16 cellular contexts compared by ENCODE assay signal in the genomic region with DNA sequence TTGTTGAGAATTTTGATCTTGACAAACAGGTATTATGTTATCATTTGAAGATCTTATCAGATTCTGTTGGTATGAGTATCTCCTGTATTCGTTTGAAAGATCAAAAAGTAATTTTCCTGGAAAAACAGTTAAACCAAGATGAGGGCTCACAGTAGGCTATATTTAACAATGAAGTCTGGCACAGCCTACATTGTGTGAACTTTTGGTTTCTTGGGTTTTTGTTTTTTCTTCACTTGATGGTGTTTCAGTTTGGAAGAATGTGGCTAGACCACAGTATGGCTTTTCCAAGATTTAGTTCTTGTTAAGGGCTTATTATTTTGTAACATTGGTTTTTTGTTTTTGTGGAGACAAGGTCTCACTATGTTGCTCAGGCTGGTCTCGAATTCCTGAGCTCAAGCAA.
DNase-seq lines count a peak whose midpoint lies in the region; TF ChIP-seq lines count a peak whose summit lies in the region.
"Had no signal": no experiment of that assay in that cellular context is flagged by ENCODE, and none has a peak within 500 bp of the region (broad histone marks: within the 10 kb centered on the region; RNA-seq: fewer than 3 reads in every experiment).

No MANE protein-coding gene starts in this region.

- DNase-seq in AG09309 (ENCODE audit: low read depth) (peak; percentile 55), GM04503 (ENCODE audit: low read depth) (peak; percentile 51), amniotic epithelial cell (ENCODE audit: low read depth) (peak; percentile 84), foreskin fibroblast (peak; percentile 16 to 49), HuH-7.5 (ENCODE audit: low spot score) (no peak), pons (ENCODE audit: low spot score) (no peak), mucosa of gallbladder (ENCODE audit: low spot score) (no peak)
- no peak for DNase-seq in stimulated activated CD4-positive, alpha-beta T cell treated with anti-CD3 and anti-CD28 coated beads, Interleukin-2, amount 100 ng/mL, for 24 hours
- DNase-seq: activated CD4-positive, CD25-positive, alpha-beta regulatory T cell treated with anti-CD3 and anti-CD28 coated beads, Interleukin-2, amount 50 U/mL, for 72 hours; activated effector memory CD4-positive, alpha-beta T cell treated with anti-CD3 and anti-CD28 coated beads, Interleukin-2, amount 50 U/mL, for 16 hours; anterior cingulate cortex; CD8-positive, alpha-beta T cell; gastrocnemius medialis; NCI-H1930; NCI-H446; testis had no signal

- TF ChIP-seq CTCF in AG09309 (IDR thresholded peaks at IDR 0.05; ENCODE audit: control insufficient read depth, insufficient read depth, low read depth, low read length, missing control alignments) (no peak), foreskin fibroblast (IDR thresholded peaks at IDR 0.05; ENCODE audit: low read depth, low read length) (no peak)

- H3K4me3 ChIP-seq in AG09309 (ENCODE audit: control insufficient read depth, low read depth, low read length) (no peak overlapping the region), foreskin fibroblast (ENCODE audit: low read depth in 1 of 2, low read length in 2 of 2) (no peak overlapping the region)
- H3K4me3 ChIP-seq: gastrocnemius medialis, testis had no signal

Comparison
In these comparisons a context has a peak if more than half of its experiments do, and no peak if none do; other contexts are left out.
1. DNase-seq: peak in AG09309 (single experiment), GM04503 (single experiment), amniotic epithelial cell (single experiment) and foreskin fibroblast (2 of 2); none in HuH-7.5 (single experiment), stimulated activated CD4-positive, alpha-beta T cell treated with anti-CD3 and anti-CD28 coated beads, Interleukin-2, amount 100 ng/mL, for 24 hours (0 of 2), pons (single experiment) and mucosa of gallbladder (single experiment).